17 cellular contexts compared by ENCODE assay signal in the genomic region with DNA sequence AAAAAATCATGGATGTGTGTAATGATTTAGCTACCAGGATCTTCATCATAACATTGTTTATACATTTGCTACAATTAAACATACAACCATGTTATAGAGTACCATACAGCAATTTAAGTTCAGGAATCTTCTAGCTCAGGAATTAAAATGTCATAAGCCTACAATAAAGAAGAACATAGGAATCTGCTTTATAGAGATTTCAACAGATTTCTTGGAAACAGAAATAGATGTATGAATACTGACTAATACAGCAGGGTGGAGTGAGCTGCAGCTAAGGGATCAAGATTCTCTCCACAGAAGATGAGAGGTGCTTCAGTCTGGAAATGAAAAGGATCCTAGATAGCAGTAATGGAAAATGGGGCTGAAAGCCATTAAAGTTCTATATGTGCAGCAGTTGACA.
DNase-seq lines count a peak whose midpoint lies in the region; ATAC-seq and TF ChIP-seq lines count a peak whose summit lies in the region.
"Had no signal": no experiment of that assay in that cellular context is flagged by ENCODE, and none has a peak within 500 bp of the region (broad histone marks: within the 10 kb centered on the region; RNA-seq: fewer than 3 reads in every experiment).

No MANE protein-coding gene starts in this region.

- peaks cover 33% of the 10 kb centered on the region for H3K79me2 ChIP-seq in PC-3 (ENCODE audit: low read length)

- BruUV-seq in PC-3 (replicated peaks; lab: Mats Ljungman, UMichigan): TSS peak; percentile 94

- intact Hi-C loops in PC-3 (cut with micrococcal nuclease): no loop called here

- no peak overlapping the region for H3K14ac ChIP-seq in mesenchymal stem cell (ENCODE audit: low read length in 2 of 2)

- no peak overlapping the region for H2BK5ac ChIP-seq in mesenchymal stem cell (ENCODE audit: low read depth, low read length, poor library complexity, severe bottlenecking)

- peak overlapping the region in 1 of 2 experiments; percentile 65 for H2BK12ac ChIP-seq in mesenchymal stem cell (ENCODE audit: low read length in 2 of 2)

- POLR2A ChIA-PET in PC-3 (lab: Charles Lee; ENCODE audit: unreplicated experiment): interaction anchor here (0.6 to 0.9 kb wide), 3 partner anchors 9 to 121 kb away, joined by 3 read pairs; no protein-coding TSS in a partner anchor

- peaks cover 14% of the 10 kb centered on the region for H3K36me3 Mint-ChIP-seq in endodermal cell (ENCODE audit: low read depth)

- H3K36me3 ChIP-seq in PC-3 (ENCODE audit: low read depth, low read length) (peaks cover 16% of the 10 kb centered on the region), mesenchymal stem cell (ENCODE audit: control insufficient read depth in 1 of 2, insufficient read depth in 2 of 2, low read depth in 1 of 2, low read length in 2 of 2) (no peaks in the 10 kb centered on the region), endodermal cell (ENCODE audit: control insufficient read depth, insufficient read depth, low read length) (no peaks in the 10 kb centered on the region)

- CTCF ChIA-PET in PC-3 (lab: Charles Lee): interaction anchor here (1.5 kb wide), 1 partner anchor 8 kb away, joined by 3 read pairs; no protein-coding TSS in a partner anchor

- H3K27me3 ChIP-seq in PC-3 (ENCODE audit: low read length) (no peaks in the 10 kb centered on the region), mesenchymal stem cell (ENCODE audit: control insufficient read depth in 1 of 2, insufficient read depth in 1 of 2, low read length in 2 of 2) (no peaks in the 10 kb centered on the region), endodermal cell (ENCODE audit: control insufficient read depth, insufficient read depth, low read length, poor library complexity, severe bottlenecking) (no peaks in the 10 kb centered on the region)

- TF ChIP-seq CTCF in PC-3 (conservative IDR thresholded peaks at IDR 0.05; ENCODE audit: low read depth, low read length) (no peak), endodermal cell (conservative IDR thresholded peaks at IDR 0.05) (no peak)

- H4K91ac ChIP-seq in mesenchymal stem cell (ENCODE audit: low read length): no peak overlapping the region

- H3K9me3 Mint-ChIP-seq in endodermal cell: peaks cover 22% of the 10 kb centered on the region

- no peaks in the 10 kb centered on the region for H3K4me1 Mint-ChIP-seq in endodermal cell
- H3K4me1 Mint-ChIP-seq: brain; nephron progenitor cell; stimulated activated naive B cell treated with anti-CD40 and anti-IgM and Interleukin-4, amounts not matched to agents 10 μg/mL and 1 μg/mL and 100 μg/mL, for 72 hours had no signal

- H3K4ac ChIP-seq in mesenchymal stem cell (ENCODE audit: low read depth in 1 of 2, low read length in 2 of 2): peak overlapping the region in 1 of 2 experiments; percentile 93

- H3K4me2 ChIP-seq in PC-3 (ENCODE audit: low read length): peak overlapping the region; percentile 50
- no peak overlapping the region for H3K4me2 ChIP-seq in mesenchymal stem cell (ENCODE audit: low read length, poor library complexity, severe bottlenecking)

- peak overlapping the region; percentile 16 to 73 for H3K18ac ChIP-seq in mesenchymal stem cell (ENCODE audit: low read depth in 1 of 2, low read length in 2 of 2)

- H4K20me1 ChIP-seq in PC-3 (ENCODE audit: low read length): no peaks in the 10 kb centered on the region

- H2BK15ac ChIP-seq in mesenchymal stem cell (ENCODE audit: low read depth, poor library complexity, severe bottlenecking): no peak overlapping the region

- peaks cover 2% of the 10 kb centered on the region for H3K27me3 Mint-ChIP-seq in endodermal cell (ENCODE audit: insufficient read depth)
- H3K27me3 Mint-ChIP-seq: brain; stimulated activated naive B cell treated with anti-CD40 and anti-IgM and Interleukin-4, amounts not matched to agents 10 μg/mL and 1 μg/mL and 100 μg/mL, for 72 hours had no signal

- no peak overlapping the region for H2BK120ac ChIP-seq in mesenchymal stem cell (ENCODE audit: low read depth, low read length)

- H3K9me2 ChIP-seq in PC-3 (replicated peaks; ENCODE audit: low read length): no peaks in the 10 kb centered on the region

- H3K4me3 ChIP-seq in PC-3 (ENCODE audit: low read length): peak overlapping the region; percentile 24
- peak overlapping the region in 1 of 2 experiments; percentile 60 for H3K4me3 ChIP-seq in mesenchymal stem cell (ENCODE audit: insufficient read depth in 1 of 2, low read depth in 1 of 2, low read length in 2 of 2)
- H3K4me3 ChIP-seq in endodermal cell (ENCODE audit: low read length): no peak overlapping the region

- no peak overlapping the region for H3K27ac Mint-ChIP-seq in endodermal cell
- H3K27ac Mint-ChIP-seq: brain; nephron progenitor cell; stimulated activated naive B cell treated with anti-CD40 and anti-IgM and Interleukin-4, amounts not matched to agents 10 μg/mL and 1 μg/mL and 100 μg/mL, for 72 hours had no signal

- H3K9me3 ChIP-seq in PC-3 (ENCODE audit: low read length) (peaks cover 9% of the 10 kb centered on the region), mesenchymal stem cell (ENCODE audit: control insufficient read depth, low read length) (peaks cover 6% of the 10 kb centered on the region), endodermal cell (ENCODE audit: control insufficient read depth, low read length) (peaks cover 21% of the 10 kb centered on the region)

- no peak overlapping the region for H4K8ac ChIP-seq in mesenchymal stem cell (ENCODE audit: low read length)

- peak overlapping the region; percentile 79 for H3K9ac ChIP-seq in PC-3 (ENCODE audit: low read length)
- H3K9ac ChIP-seq in mesenchymal stem cell (ENCODE audit: low read length): peak overlapping the region; percentile 72
- H3K9ac ChIP-seq in endodermal cell (ENCODE audit: extremely low read depth, low read length, poor library complexity, severe bottlenecking): no peak overlapping the region

- no peaks in the 10 kb centered on the region for H3K79me1 ChIP-seq in mesenchymal stem cell (replicated peaks; ENCODE audit: low read length, poor library complexity, severe bottlenecking)

- peak overlapping the region; percentile 96 for H3K27ac ChIP-seq in PC-3 (ENCODE audit: low read length)
- no peak overlapping the region for H3K27ac ChIP-seq in mesenchymal stem cell (ENCODE audit: low read length, poor library complexity, severe bottlenecking)
- H3K27ac ChIP-seq in endodermal cell (ENCODE audit: low read depth, low read length): no peak overlapping the region
- H3K27ac ChIP-seq: VCaP had no signal

- peak; percentile 36 for ATAC-seq in PC-3
- ATAC-seq in HG03565 (IDR thresholded peaks at IDR 0.05; ENCODE audit: unreplicated experiment): no peak
- ATAC-seq: HepG2; stimulated activated naive B cell treated with anti-CD40 and anti-IgM and Interleukin-4, amounts not matched to agents 10 μg/mL and 1 μg/mL and 100 μg/mL, for 72 hours had no signal

- H3K4me3 Mint-ChIP-seq in endodermal cell: no peak overlapping the region
- H3K4me3 Mint-ChIP-seq: brain; nephron progenitor cell; stimulated activated naive B cell treated with anti-CD40 and anti-IgM and Interleukin-4, amounts not matched to agents 10 μg/mL and 1 μg/mL and 100 μg/mL, for 72 hours had no signal

- peaks cover 38% of the 10 kb centered on the region for H3K4me1 ChIP-seq in PC-3 (ENCODE audit: insufficient read depth, low read length)
- no peaks in the 10 kb centered on the region for H3K4me1 ChIP-seq in mesenchymal stem cell (ENCODE audit: control insufficient read depth, insufficient read depth, low read depth, low read length)
- H3K4me1 ChIP-seq in endodermal cell (ENCODE audit: control insufficient read depth, insufficient read depth, low read length): no peaks in the 10 kb centered on the region

- no peak overlapping the region for H2AK5ac ChIP-seq in mesenchymal stem cell (ENCODE audit: low read length, severe bottlenecking)

- peak; percentile 31 for DNase-seq in AG08395 (ENCODE audit: low spot score)
- peak; percentile 46 for DNase-seq in PC-3
- peak; percentile 29 for DNase-seq in dermis blood vessel endothelial cell
- DNase-seq in mesenchymal stem cell: peak; percentile 61
- DNase-seq in endodermal cell: no peak
- no peak for DNase-seq in NCI-H345 (lab: John Stamatoyannopoulos, UW)
- no peak for DNase-seq in anterior cingulate cortex (lab: John Stamatoyannopoulos, UW)
- DNase-seq: activated gamma-delta T cell; AML-193; Calu3; NCI-H2171; nephron progenitor cell; stimulated activated naive B cell treated with anti-CD40 and anti-IgM and Interleukin-4, amounts not matched to agents 10 μg/mL and 1 μg/mL and 100 μg/mL, for 72 hours had no signal

- H2AFZ ChIP-seq in PC-3 (ENCODE audit: low read length) (no peak overlapping the region), mesenchymal stem cell (ENCODE audit: low read depth, low read length) (no peak overlapping the region)

- no peak overlapping the region for H3K23ac ChIP-seq in mesenchymal stem cell (ENCODE audit: low read length in 2 of 2)

- peaks cover 5% of the 10 kb centered on the region for H3F3A ChIP-seq in PC-3 (ENCODE audit: low read length, unreplicated experiment)

Comparison
In these comparisons a context has a peak if more than half of its experiments do, and no peak if none do; other contexts are left out.
1. DNase-seq: peak in AG08395 (single experiment), PC-3 (single experiment), dermis blood vessel endothelial cell (single experiment) and mesenchymal stem cell (single experiment); none in endodermal cell (single experiment), NCI-H345 (single experiment) and anterior cingulate cortex (0 of 58).